8 cellular contexts compared by ENCODE assay signal in genomic region chr3:39707314-39707909, GRCh38.
A peak's percentile ranks its signal among the peaks of the same experiment; 100 is the strongest.
DNase-seq lines count a peak whose midpoint lies in the region; TF ChIP-seq lines count a peak whose summit lies in the region.

No MANE protein-coding gene starts in this region.

- peak; percentile 74 to 79 for TF ChIP-seq RAD21 in liver (IDR thresholded peaks at IDR 0.05)

- DNase-seq in A172 (ENCODE audit: low spot score), result peak; percentile 14
- peak; percentile 16 for DNase-seq in GM04504 (ENCODE audit: low read depth)
- no peak for DNase-seq in HL-60 (ENCODE audit: low read depth in 1 of 2, low spot score in 1 of 2)
- peak; percentile 53 for DNase-seq in astrocyte of the spinal cord (ENCODE audit: low read depth, low spot score)
- no peak for DNase-seq in activated gamma-delta T cell (lab: John Stamatoyannopoulos, UW)
- DNase-seq in stimulated activated CD4-positive, alpha-beta T cell treated with anti-CD3 and anti-CD28 coated beads, Interleukin-2, amount 100 ng/mL, for 24 hours, result no peak
- DNase-seq in stimulated activated CD4-positive, alpha-beta T cell treated with anti-CD3 and anti-CD28 coated beads, Interleukin-12 subunit alpha, Interleukin-12 subunit beta, amount 100 ng/mL, for 4 hours, result no peak

- no peaks in the 10 kb centered on the region for H3K9me3 ChIP-seq in liver (ENCODE audit: control insufficient read depth in 4 of 4, low read length in 3 of 4)

- no peak overlapping the region for H3K27ac ChIP-seq in HL-60 (replicated peaks)
- no peak overlapping the region for H3K27ac ChIP-seq in liver (ENCODE audit: low read depth in 1 of 2, low read length in 2 of 2)

- WGBS in liver, result 9% methylated on average over 5 of the region's 5 CpGs

- H3K4me3 ChIP-seq in HL-60 (replicated peaks; ENCODE audit: insufficient read depth, low read length) (no peak overlapping the region), astrocyte of the spinal cord (ENCODE audit: low read depth, low read length) (no peak overlapping the region), liver (ENCODE audit: low read depth in 1 of 3, low read length in 3 of 3) (peak overlapping the region in 1 of 3 donors; percentile 25)

- H3K9ac ChIP-seq in liver (ENCODE audit: low read depth in 1 of 2, low read length in 2 of 2), result no peak overlapping the region

- H3K4me1 ChIP-seq in liver (ENCODE audit: control insufficient read depth in 4 of 4, insufficient read depth in 4 of 4, low read length in 3 of 4), result no peaks in the 10 kb centered on the region

- peak; percentile 11 for TF ChIP-seq CTCF in HL-60 (IDR thresholded peaks at IDR 0.05; ENCODE audit: insufficient read depth, low read length)
- peak; percentile 72 for TF ChIP-seq CTCF in astrocyte of the spinal cord (IDR thresholded peaks at IDR 0.05; ENCODE audit: low read depth, low read length)
- peak; percentile 64 for TF ChIP-seq CTCF in liver (IDR thresholded peaks at IDR 0.05; ENCODE audit: low read depth, low read length, missing input control)

- H3K27me3 ChIP-seq in HL-60 (ENCODE audit: insufficient read depth, poor library complexity, severe bottlenecking), result peaks cover 2% of the 10 kb centered on the region
- H3K27me3 ChIP-seq in liver (ENCODE audit: control insufficient read depth in 4 of 4, insufficient read depth in 4 of 4, low read length in 3 of 4), result no peaks in the 10 kb centered on the region

- in situ Hi-C loops in astrocyte of the spinal cord (cut with HindIII; ENCODE audit: low sequenced_read_pairs), result no loop called here

- H3K36me3 ChIP-seq in liver (ENCODE audit: control insufficient read depth in 4 of 4, insufficient read depth in 3 of 4, low read depth in 1 of 4, low read length in 3 of 4), result no peaks in the 10 kb centered on the region

TF ChIP-seq in liver, 16 proteins besides CTCF, POLR2A, EP300 and RAD21:
- TF ChIP-seq HNF4G (IDR thresholded peaks at IDR 0.05), result no peak
- no peak for TF ChIP-seq GABPA (IDR thresholded peaks at IDR 0.05 in 1 of 2, conservative IDR thresholded peaks at IDR 0.05 in 1 of 2)
- no peak for TF ChIP-seq ATF3 (IDR thresholded peaks at IDR 0.05)
- TF ChIP-seq REST (IDR thresholded peaks at IDR 0.05), result no peak
- TF ChIP-seq NR2F2 (IDR thresholded peaks at IDR 0.05), result no peak
- TF ChIP-seq SP1 (IDR thresholded peaks at IDR 0.05), result no peak
- TF ChIP-seq TAF1 (conservative IDR thresholded peaks at IDR 0.05), result no peak
- no peak for TF ChIP-seq JUND (IDR thresholded peaks at IDR 0.05)
- TF ChIP-seq EGR1 (IDR thresholded peaks at IDR 0.05; ENCODE audit: low read depth in 2 of 2), result no peak
- no peak for TF ChIP-seq MAX (IDR thresholded peaks at IDR 0.05)
- no peak for TF ChIP-seq FOXA2 (IDR thresholded peaks at IDR 0.05)
- TF ChIP-seq HNF4A (conservative IDR thresholded peaks at IDR 0.05), result no peak
- TF ChIP-seq FOXA1 (IDR thresholded peaks at IDR 0.05), result no peak
- TF ChIP-seq RXRA (IDR thresholded peaks at IDR 0.05), result no peak
- TF ChIP-seq ZBTB33 (IDR thresholded peaks at IDR 0.05), result no peak
- TF ChIP-seq YY1 (IDR thresholded peaks at IDR 0.05), result no peak

Comparison
In these comparisons a context has a peak if more than half of its experiments do, and no peak if none do; other contexts are left out.
1. DNase-seq: peak in A172 (single experiment), GM04504 (single experiment) and astrocyte of the spinal cord (single experiment); none in HL-60 (0 of 2), activated gamma-delta T cell (single experiment), stimulated activated CD4-positive, alpha-beta T cell treated with anti-CD3 and anti-CD28 coated beads, Interleukin-2, amount 100 ng/mL, for 24 hours (0 of 2) and stimulated activated CD4-positive, alpha-beta T cell treated with anti-CD3 and anti-CD28 coated beads, Interleukin-12 subunit alpha, Interleukin-12 subunit beta, amount 100 ng/mL, for 4 hours (single experiment).
2. CTCF ChIP-seq: peak in every context shown above with its lines; median percentile 72 in astrocyte of the spinal cord; 64 in liver; 11 in HL-60.